ENCODE assay signal across 9 cellular contexts in genomic region chr19:10418281-10419199, GRCh38. TPM values are rescaled to one million over a fixed set of nuclear protein-coding genes. Genes with fewer than 3 reads are reported as not detected.
DNase-seq lines count a peak whose midpoint lies in the region; ATAC-seq lines count a peak whose summit lies in the region.
"Had no signal": no experiment of that assay in that cellular context is flagged by ENCODE, and none has a peak within 500 bp of the region (broad histone marks: within the 10 kb centered on the region; RNA-seq: fewer than 3 reads in every experiment).

No MANE protein-coding gene starts in this region.

- peak; percentile 58 for DNase-seq in activated T-cell treated with anti-CD3 and anti-CD28 coated beads, Interleukin-2, amount 50 U/mL, for 1 hour
- DNase-seq in activated T-cell treated with anti-CD3 and anti-CD28 coated beads for 4 hours (no peak), NCI-H69 (lab: John Stamatoyannopoulos, UW) (peak; percentile 80), ecto neural progenitor cell (ENCODE audit: low spot score) (peak; percentile 73), T1000 (lab: John Stamatoyannopoulos, UW) (no peak), A172 (ENCODE audit: low spot score) (no peak)
- peak; percentile 36 for DNase-seq in stimulated activated naive CD8-positive, alpha-beta T cell treated with anti-CD3 and anti-CD28 coated beads, Interleukin-15, Interleukin-2, amounts not matched to agents 100 U/mL and 50 U/mL, for 24 hours
- DNase-seq: esophagus squamous epithelium had no signal

- ATAC-seq in stimulated activated naive CD8-positive, alpha-beta T cell treated with anti-CD3 and anti-CD28 coated beads, Interleukin-15, Interleukin-2, amounts not matched to agents 100 U/mL and 50 U/mL, for 24 hours, result no peak
- no peak for ATAC-seq in HG03457 (IDR thresholded peaks at IDR 0.05; ENCODE audit: unreplicated experiment)

RNA-seq across cellular contexts. Expression of gene PDE4A, which starts 1.8 kb away (rescaled TPM):
- total RNA-seq in A172 (2014; rRNA removed; shearing (Covaris generic)), result 0.41 and 1.3 TPM in 2 replicates

RNA-seq across cellular contexts. Expression of gene CDC37, which starts 15.2 kb away (rescaled TPM):
- 260 and 268 TPM in 2 replicates for total RNA-seq in A172 (2014; rRNA removed; shearing (Covaris generic))

RNA-seq across cellular contexts. Expression of gene TYK2, which starts 38.2 kb away (rescaled TPM):
- 59.7 and 112 TPM in 2 replicates for total RNA-seq in A172 (2014; rRNA removed; shearing (Covaris generic))

Comparison
In these comparisons a context has a peak if more than half of its experiments do, and no peak if none do; other contexts are left out.
1. DNase-seq: peak in activated T-cell treated with anti-CD3 and anti-CD28 coated beads, Interleukin-2, amount 50 U/mL, for 1 hour (single experiment), NCI-H69 (single experiment), ecto neural progenitor cell (single experiment) and stimulated activated naive CD8-positive, alpha-beta T cell treated with anti-CD3 and anti-CD28 coated beads, Interleukin-15, Interleukin-2, amounts not matched to agents 100 U/mL and 50 U/mL, for 24 hours (single experiment); none in activated T-cell treated with anti-CD3 and anti-CD28 coated beads for 4 hours (single experiment), T1000 (single experiment) and A172 (single experiment).